8 cellular contexts compared by ENCODE assay signal in the genomic region with DNA sequence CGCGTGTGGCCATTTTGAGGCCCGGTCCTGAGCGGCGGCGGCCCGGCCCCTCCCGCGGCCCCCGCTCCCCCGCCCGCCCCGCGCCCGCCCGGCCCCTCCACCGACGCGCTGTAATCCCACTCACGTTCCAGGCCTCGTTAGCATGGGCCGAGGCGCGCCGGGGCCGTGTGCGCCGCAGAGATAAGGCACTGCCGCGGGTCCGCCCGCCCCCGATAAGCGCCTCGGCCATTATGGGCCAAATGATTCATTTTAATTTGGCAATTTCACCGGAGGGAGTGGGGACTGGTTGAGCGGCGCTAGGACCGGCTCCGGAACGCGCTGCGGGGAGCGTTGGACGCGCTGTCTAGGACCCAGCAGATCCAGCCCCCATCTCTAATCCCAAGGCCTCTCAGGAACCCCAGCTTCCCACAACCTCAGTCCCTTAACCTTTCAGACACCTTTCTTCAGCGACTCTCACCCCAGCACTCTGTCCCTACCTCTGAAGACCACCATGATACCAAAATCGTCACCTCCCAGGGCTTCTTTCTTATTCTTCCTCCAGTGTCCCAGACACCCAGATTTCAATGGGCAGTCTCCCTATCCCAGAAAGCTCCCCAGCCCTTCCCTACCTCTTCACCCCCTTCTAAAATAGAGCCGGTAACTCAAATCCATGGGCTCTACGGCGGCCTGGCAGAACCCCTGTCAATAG. TPM values are rescaled to one million over a fixed set of nuclear protein-coding genes. Genes with fewer than 3 reads are reported as not detected.
DNase-seq lines count a peak whose midpoint lies in the region; ATAC-seq and TF ChIP-seq lines count a peak whose summit lies in the region.

A gene (minus strand): TSS at position 39 of the 688 bp plus-strand sequence. CDS start 6,337 bp downstream, outside the sequence.

- intact Hi-C loops in activated T-helper 2 cell treated with anti-CD3 and anti-CD28 coated beads, Interferon-gamma antibody, Interleukin-2, Interleukin-4, amounts not matched to agents 10 μg/mL and 5 μg/mL and 100 μg/mL, durations not matched to agents 14 hours and 24 hours and 36 hours (cut with micrococcal nuclease), result loop anchor here (5.0 kb wide), 1 partner anchor 740 kb away; no protein-coding TSS in a partner anchor
- intact Hi-C loops in sigmoid colon (cut with DNase I) (loop anchor here (5.0 kb wide), 1 partner anchor 100 kb away; a partner anchor contains a TSS), OCI-LY7 (cut with micrococcal nuclease; ENCODE audit: unreplicated experiment) (no loop called here)

- TF ChIP-seq EP300 in sigmoid colon (IDR thresholded peaks at IDR 0.05), result no peak

- TF ChIP-seq CTCF in HL-60 (IDR thresholded peaks at IDR 0.05; ENCODE audit: insufficient read depth, low read length), result no peak
- TF ChIP-seq CTCF in sigmoid colon (IDR thresholded peaks at IDR 0.05), result no peak
- no peak for TF ChIP-seq CTCF in OCI-LY7 (conservative IDR thresholded peaks at IDR 0.05; ENCODE audit: low read length)

- no peak within 1 kb of the TSS for H3K4me2 ChIP-seq in OCI-LY7 (ENCODE audit: low read length)

- H3K27ac ChIP-seq in HL-60 (replicated peaks) (no peak within 1 kb of the TSS), sigmoid colon (peak within 1 kb of the TSS; percentile 34 to 64 (median 38)), OCI-LY7 (ENCODE audit: low read depth, low read length, poor library complexity, severe bottlenecking) (no peak within 1 kb of the TSS)

- peak within 1 kb of the TSS; percentile 29 for H3K27ac Mint-ChIP-seq in activated T-helper 2 cell treated with anti-CD3 and anti-CD28 coated beads, Interferon-gamma antibody, Interleukin-2, Interleukin-4, amounts not matched to agents 10 μg/mL and 5 μg/mL and 100 μg/mL, durations not matched to agents 14 hours and 24 hours and 36 hours

- DNase-seq in HL-60 (ENCODE audit: low read depth in 1 of 2, low spot score in 1 of 2), result peak in 1 of 2 experiments; percentile 16
- no peak for DNase-seq in activated T-helper 2 cell treated with anti-CD3 and anti-CD28 coated beads, Interferon-gamma antibody, Interleukin-2, Interleukin-4, amounts not matched to agents 10 μg/mL and 5 μg/mL and 100 μg/mL, durations not matched to agents 14 hours and 24 hours and 36 hours (ENCODE audit: low spot score)
- DNase-seq in sigmoid colon, result no peak
- DNase-seq in OCI-LY7 (ENCODE audit: low spot score), result no peak
- DNase-seq in amygdala (lab: John Stamatoyannopoulos, UW), result no peak
- DNase-seq in DMS153 (lab: John Stamatoyannopoulos, UW), result no peak

- peak within 1 kb of the TSS; percentile 81 for H3K4me3 Mint-ChIP-seq in activated T-helper 2 cell treated with anti-CD3 and anti-CD28 coated beads, Interferon-gamma antibody, Interleukin-2, Interleukin-4, amounts not matched to agents 10 μg/mL and 5 μg/mL and 100 μg/mL, durations not matched to agents 14 hours and 24 hours and 36 hours (ENCODE audit: low read depth)

- 5 to 6% methylated on average over 51 of the region's 51 CpGs for WGBS in sigmoid colon, 2 donors

- H3K4me3 ChIP-seq in HL-60 (replicated peaks; ENCODE audit: insufficient read depth, low read length) (peak within 1 kb of the TSS; percentile 30), iPS-11a (ENCODE audit: low read depth, low read length) (peak within 1 kb of the TSS; percentile 8), sigmoid colon (peak within 1 kb of the TSS; percentile 1 to 39 (median 32)), OCI-LY7 (ENCODE audit: low read depth, low read length, poor library complexity, severe bottlenecking) (no peak within 1 kb of the TSS)

- H3K36me3 ChIP-seq in sigmoid colon (no peaks in the 10 kb centered on the region), OCI-LY7 (ENCODE audit: insufficient read depth, low read length) (no peaks in the 10 kb centered on the region)

- peaks cover 0 to 34% (median 23%) of the 10 kb centered on the region in 4 donors for H3K4me1 ChIP-seq in sigmoid colon
- H3K4me1 ChIP-seq in OCI-LY7 (ENCODE audit: insufficient read depth, low read length, poor library complexity, severe bottlenecking), result peaks cover 6% of the 10 kb centered on the region

- H4K20me1 ChIP-seq in OCI-LY7 (ENCODE audit: insufficient read depth, low read length), result no peaks in the 10 kb centered on the region

- no peak for ATAC-seq in HG02852 (IDR thresholded peaks at IDR 0.05; ENCODE audit: unreplicated experiment)

- peaks cover 31% of the 10 kb centered on the region for H3K4me1 Mint-ChIP-seq in activated T-helper 2 cell treated with anti-CD3 and anti-CD28 coated beads, Interferon-gamma antibody, Interleukin-2, Interleukin-4, amounts not matched to agents 10 μg/mL and 5 μg/mL and 100 μg/mL, durations not matched to agents 14 hours and 24 hours and 36 hours (ENCODE audit: low read depth)

- H3K9me3 ChIP-seq in sigmoid colon, result no peaks in the 10 kb centered on the region
- H3K9me3 ChIP-seq in OCI-LY7 (ENCODE audit: low read length), result no peaks in the 10 kb centered on the region

- no peaks in the 10 kb centered on the region for H3K79me2 ChIP-seq in OCI-LY7 (ENCODE audit: insufficient read depth, low read depth, low read length)

- peaks cover 71% of the 10 kb centered on the region for H3K27me3 ChIP-seq in HL-60 (ENCODE audit: insufficient read depth, poor library complexity, severe bottlenecking)
- H3K27me3 ChIP-seq in sigmoid colon, result peaks cover 53 to 90% (median 67%) of the 10 kb centered on the region in 3 donors

- POLR2A ChIA-PET in OCI-LY7 (lab: Charles Lee), result no interaction called here

- no TSS peak for BruUV-seq in OCI-LY7 (replicated peaks; lab: Mats Ljungman, UMichigan)

- H3K9me3 Mint-ChIP-seq in activated T-helper 2 cell treated with anti-CD3 and anti-CD28 coated beads, Interferon-gamma antibody, Interleukin-2, Interleukin-4, amounts not matched to agents 10 μg/mL and 5 μg/mL and 100 μg/mL, durations not matched to agents 14 hours and 24 hours and 36 hours, result no peaks in the 10 kb centered on the region

- no peaks in the 10 kb centered on the region for H3K36me3 Mint-ChIP-seq in activated T-helper 2 cell treated with anti-CD3 and anti-CD28 coated beads, Interferon-gamma antibody, Interleukin-2, Interleukin-4, amounts not matched to agents 10 μg/mL and 5 μg/mL and 100 μg/mL, durations not matched to agents 14 hours and 24 hours and 36 hours (ENCODE audit: low read depth)

- CTCF ChIA-PET in OCI-LY7 (lab: Charles Lee; ENCODE audit: unreplicated experiment), result no interaction called here

- TF ChIP-seq POLR2A in sigmoid colon (IDR thresholded peaks at IDR 0.05), result no peak

- peaks cover 77% of the 10 kb centered on the region for H3K27me3 Mint-ChIP-seq in activated T-helper 2 cell treated with anti-CD3 and anti-CD28 coated beads, Interferon-gamma antibody, Interleukin-2, Interleukin-4, amounts not matched to agents 10 μg/mL and 5 μg/mL and 100 μg/mL, durations not matched to agents 14 hours and 24 hours and 36 hours (ENCODE audit: low read depth)

- no peak within 1 kb of the TSS for H2AFZ ChIP-seq in OCI-LY7 (ENCODE audit: low read length)

- no peaks in the 10 kb centered on the region for H3K9me2 ChIP-seq in OCI-LY7 (ENCODE audit: insufficient read depth, low read length)

RNA-seq across cellular contexts. Expression of the gene that starts here (rescaled TPM):
- not detected in 2 replicates for total RNA-seq in activated T-helper 2 cell treated with anti-CD3 and anti-CD28 coated beads, Interferon-gamma antibody, Interleukin-2, Interleukin-4, amounts not matched to agents 10 μg/mL and 5 μg/mL and 100 μg/mL, durations not matched to agents 14 hours and 24 hours and 36 hours
- total RNA-seq in sigmoid colon, result 1 to 10 TPM; 2.3 to 3.9 (median 3.2) TPM
- polyA plus RNA-seq in sigmoid colon, result 1 to 10 TPM in 2 of 3 donors, not detected in 1; 1.2 to 1.4 TPM
- total RNA-seq in OCI-LY7 (2014; rRNA removed; shearing (Covaris generic)), result not detected in 2 replicates
- total RNA-seq in OCI-LY7 (2022), result not detected in 2 replicates

Comparison
In these comparisons a context has a peak if more than half of its experiments do, and no peak if none do; other contexts are left out.
1. H3K27ac ChIP-seq: peak in sigmoid colon (4 of 4); none in HL-60 (single experiment) and OCI-LY7 (single experiment).